In the genomic region with DNA sequence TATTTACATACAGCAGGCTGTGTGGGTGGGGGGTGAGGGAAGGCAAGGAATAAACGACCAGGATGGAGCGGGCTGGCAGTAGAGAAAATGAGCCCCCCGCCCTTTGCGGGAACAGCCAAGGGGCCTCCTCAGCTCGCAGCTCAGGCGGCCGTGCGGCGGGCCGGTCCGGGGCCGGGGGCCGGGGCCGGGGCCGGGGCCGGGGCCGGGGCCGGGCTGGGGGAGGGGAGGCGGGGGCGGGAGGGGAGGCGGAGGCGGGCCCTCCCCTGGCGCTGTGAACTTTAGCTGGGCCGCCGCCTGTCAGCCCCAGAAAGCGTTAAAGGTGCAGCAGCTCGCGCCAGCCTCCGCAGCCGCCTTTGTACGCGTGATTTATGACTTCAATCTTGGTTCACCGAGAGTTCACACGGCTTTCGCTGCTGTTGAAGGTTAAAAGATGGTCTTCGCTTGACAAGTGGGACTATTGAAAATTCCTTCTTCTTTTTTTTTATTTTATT, we compare ENCODE assay signal across 9 cellular contexts. TPM values are rescaled to one million over a fixed set of nuclear protein-coding genes. Genes with fewer than 3 reads are reported as not detected.
DNase-seq lines count a peak whose midpoint lies in the region; ATAC-seq and TF ChIP-seq lines count a peak whose summit lies in the region.
"Had no signal": no experiment of that assay in that cellular context is flagged by ENCODE, and none has a peak within 500 bp of the region (broad histone marks: within the 10 kb centered on the region; RNA-seq: fewer than 3 reads in every experiment).

No MANE protein-coding gene starts in this region.

- H3K9me3 ChIP-seq in neural progenitor cell (ENCODE audit: low read depth) = no peaks in the 10 kb centered on the region
- H3K9me3 ChIP-seq: right lobe of liver had no signal

- intact Hi-C loops in CD14-positive monocyte (cut with micrococcal nuclease) = no loop called here

- H3K9me3 Mint-ChIP-seq in CD14-positive monocyte (peaks cover 0 to 14% (median 8%) of the 10 kb centered on the region in 7 donors), neural progenitor cell (peaks cover 7% of the 10 kb centered on the region)
- H3K9me3 Mint-ChIP-seq in activated naive CD8-positive, alpha-beta T cell (ENCODE audit: low read depth) = no peaks in the 10 kb centered on the region

- no peaks in the 10 kb centered on the region for H3F3A ChIP-seq in neural progenitor cell (ENCODE audit: low read depth)

- DNase-seq in CD14-positive monocyte (ENCODE audit: low spot score) (no peak), NCI-H2227 (lab: John Stamatoyannopoulos, UW; ENCODE audit: unreplicated experiment) (peak; percentile 57), neural progenitor cell (ENCODE audit: low spot score) (peak; percentile 55), iPS-NIHi7 (ENCODE audit: extremely low spot score) (no peak)

- H3K79me2 ChIP-seq in neural progenitor cell (ENCODE audit: low read depth) = no peaks in the 10 kb centered on the region

- no peak overlapping the region for H3K9ac ChIP-seq in neural progenitor cell

- no peak for TF ChIP-seq CTCF in CD14-positive monocyte (IDR thresholded peaks at IDR 0.05)
- TF ChIP-seq CTCF in neural progenitor cell (IDR thresholded peaks at IDR 0.05) = no peak

- no peak overlapping the region for H3K4me2 ChIP-seq in neural progenitor cell

- H2AFZ ChIP-seq in neural progenitor cell (replicated peaks) = no peak overlapping the region

- H3K4me3 Mint-ChIP-seq in CD14-positive monocyte (peak overlapping the region; percentile 76 to 97), neural progenitor cell (no peak overlapping the region)
- H3K4me3 Mint-ChIP-seq in activated naive CD8-positive, alpha-beta T cell = peak overlapping the region; percentile 84

- ATAC-seq in HG03196 (IDR thresholded peaks at IDR 0.05; ENCODE audit: unreplicated experiment) = no peak
- no peak for ATAC-seq in HG02763 (IDR thresholded peaks at IDR 0.05; ENCODE audit: unreplicated experiment)
- no peak for ATAC-seq in GM18909 (IDR thresholded peaks at IDR 0.05; ENCODE audit: poor library complexity, unreplicated experiment)
- ATAC-seq: right lobe of liver had no signal

- H4K20me1 ChIP-seq in neural progenitor cell (ENCODE audit: low read depth) = peaks cover 22% of the 10 kb centered on the region

- H3K27me3 ChIP-seq in neural progenitor cell = peaks cover 100% of the 10 kb centered on the region
- H3K27me3 ChIP-seq: right lobe of liver had no signal

- H3K27ac Mint-ChIP-seq in CD14-positive monocyte = peak overlapping the region in 1 of 7 donors; percentile 59
- H3K27ac Mint-ChIP-seq in activated naive CD8-positive, alpha-beta T cell = peak overlapping the region; percentile 78
- no peak overlapping the region for H3K27ac Mint-ChIP-seq in neural progenitor cell

- peaks cover 19% of the 10 kb centered on the region for H3K4me1 Mint-ChIP-seq in CD14-positive monocyte
- H3K4me1 Mint-ChIP-seq in activated naive CD8-positive, alpha-beta T cell (ENCODE audit: low read depth) = peaks cover 30% of the 10 kb centered on the region
- H3K4me1 Mint-ChIP-seq in neural progenitor cell = peaks cover 5% of the 10 kb centered on the region

- H3K27me3 Mint-ChIP-seq in CD14-positive monocyte (ENCODE audit: low read depth in 3 of 3) = peaks cover 69 to 83% (median 72%) of the 10 kb centered on the region in 3 donors
- H3K27me3 Mint-ChIP-seq in activated naive CD8-positive, alpha-beta T cell = no peaks in the 10 kb centered on the region
- H3K27me3 Mint-ChIP-seq in neural progenitor cell (ENCODE audit: insufficient read depth, low read depth) = peaks cover 77% of the 10 kb centered on the region

- no peak overlapping the region for H3K4me3 ChIP-seq in neural progenitor cell
- H3K4me3 ChIP-seq: right lobe of liver had no signal

- H3K36me3 Mint-ChIP-seq in CD14-positive monocyte (peaks cover 0 to 6% of the 10 kb centered on the region in 2 donors), neural progenitor cell (no peaks in the 10 kb centered on the region)
- H3K36me3 Mint-ChIP-seq in activated naive CD8-positive, alpha-beta T cell = no peaks in the 10 kb centered on the region

- no peaks in the 10 kb centered on the region for H3K36me3 ChIP-seq in neural progenitor cell
- H3K36me3 ChIP-seq: right lobe of liver had no signal

- no peak overlapping the region for H3K27ac ChIP-seq in neural progenitor cell
- H3K27ac ChIP-seq: right lobe of liver had no signal

- H3K4me1 ChIP-seq in neural progenitor cell = no peaks in the 10 kb centered on the region
- H3K4me1 ChIP-seq: right lobe of liver had no signal

RNA-seq across cellular contexts. Expression of gene HOXC4, which starts 28.8 kb away (rescaled TPM):
- polyA plus RNA-seq in CD14-positive monocyte = not detected
- total RNA-seq in neural progenitor cell (ENCODE audit: low replicate concordance) = not detected in 2 replicates

RNA-seq across cellular contexts. Expression of gene HOXC5, which starts 49.6 kb away (rescaled TPM):
- polyA plus RNA-seq in CD14-positive monocyte = not detected
- total RNA-seq in neural progenitor cell (ENCODE audit: low replicate concordance) = not detected in 2 replicates
- total RNA-seq: right lobe of liver had no signal

RNA-seq across cellular contexts. Expression of gene HOXC6, which starts 54.2 kb away (rescaled TPM):
- polyA plus RNA-seq in CD14-positive monocyte = not detected
- not detected in 2 replicates for total RNA-seq in neural progenitor cell (ENCODE audit: low replicate concordance)
- total RNA-seq: right lobe of liver had no signal

Comparison
In these comparisons a context has a peak if more than half of its experiments do, and no peak if none do; other contexts are left out.
1. DNase-seq: peak in NCI-H2227 (single experiment) and neural progenitor cell (single experiment); none in CD14-positive monocyte (single experiment) and iPS-NIHi7 (single experiment).